In the genomic region with DNA sequence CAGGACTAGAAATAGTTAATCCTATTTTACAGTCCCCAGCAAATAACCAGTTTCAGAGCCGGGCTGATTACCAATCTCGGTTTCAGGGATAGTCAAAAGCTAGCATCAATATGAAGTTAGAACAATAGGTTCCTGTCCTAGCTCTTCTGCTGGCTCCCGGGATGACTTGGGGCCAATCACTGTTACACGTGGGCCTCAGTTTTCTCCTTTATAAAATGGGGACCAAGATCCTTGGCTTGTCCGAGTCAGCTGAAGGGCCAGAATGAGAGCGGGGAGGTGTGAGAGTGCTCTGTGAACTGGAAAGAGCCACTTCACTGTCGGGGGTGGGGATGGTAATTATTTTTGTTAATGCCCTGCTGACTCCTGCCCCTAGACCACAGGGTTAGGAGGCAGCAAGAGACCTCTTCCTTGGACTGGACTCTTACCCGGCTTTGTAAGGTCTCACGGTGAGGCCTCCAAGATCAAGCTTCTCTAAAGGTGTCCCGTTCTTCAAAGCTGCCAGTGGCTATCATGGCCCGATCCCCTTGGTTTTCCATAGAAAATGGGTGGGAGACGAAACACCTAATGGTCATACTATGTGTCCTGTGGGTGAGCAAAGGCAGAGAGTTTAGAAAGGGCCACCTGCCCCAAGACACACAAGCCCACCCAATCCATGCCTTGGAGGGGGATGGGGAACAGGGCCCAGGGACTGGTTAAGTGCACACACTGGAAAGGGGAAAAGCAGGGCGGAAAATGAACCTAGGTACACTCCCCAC, we compare ENCODE assay signal across 1 cellular context.
TF ChIP-seq lines count a peak whose summit lies in the region.

No MANE protein-coding gene starts in this region.

TF ChIP-seq in H1, 55 proteins besides CTCF, POLR2A, EP300 and RAD21:
- TF ChIP-seq SIN3A (conservative IDR thresholded peaks at IDR 0.05 in 1 of 2, IDR thresholded peaks at IDR 0.05 in 1 of 2; ENCODE audit: low read depth in 1 of 2, low read length in 2 of 2) = no peak
- no peak for TF ChIP-seq GTF2F1 (IDR thresholded peaks at IDR 0.05; ENCODE audit: borderline replicate concordance, low read depth, low read length)
- TF ChIP-seq CHD1 (IDR thresholded peaks at IDR 0.05; ENCODE audit: low read depth, low read length) = no peak
- TF ChIP-seq ATF2 (IDR thresholded peaks at IDR 0.05; ENCODE audit: low read length) = no peak
- TF ChIP-seq HDAC6 (IDR thresholded peaks at IDR 0.05; ENCODE audit: low read depth, low read length) = no peak
- no peak for TF ChIP-seq POU5F1 (IDR thresholded peaks at IDR 0.05; ENCODE audit: low read depth, low read length)
- TF ChIP-seq SUZ12 (IDR thresholded peaks at IDR 0.05; ENCODE audit: low read length) = no peak
- TF ChIP-seq SIX5 (IDR thresholded peaks at IDR 0.05; ENCODE audit: low read depth, low read length) = no peak
- no peak for TF ChIP-seq SRF (IDR thresholded peaks at IDR 0.05; ENCODE audit: low read depth, low read length)
- no peak for TF ChIP-seq NRF1 (IDR thresholded peaks at IDR 0.05; ENCODE audit: low read depth, low read length)
- TF ChIP-seq TCF12 (IDR thresholded peaks at IDR 0.05; ENCODE audit: low read depth, low read length) = no peak
- no peak for TF ChIP-seq TAF7 (optimal IDR thresholded peaks at IDR 0.05; ENCODE audit: borderline replicate concordance, low read depth, low read length)
- no peak for TF ChIP-seq KDM5A (IDR thresholded peaks at IDR 0.05; ENCODE audit: low read length)
